ENCODE assay signal across 20 cellular contexts in genomic region chr20:44827401-44827800, GRCh38. TPM values are rescaled to one million over a fixed set of nuclear protein-coding genes. Genes with fewer than 3 reads are reported as not detected.
DNase-seq lines count a peak whose midpoint lies in the region; ATAC-seq and TF ChIP-seq lines count a peak whose summit lies in the region.
"Had no signal": no experiment of that assay in that cellular context is flagged by ENCODE, and none has a peak within 500 bp of the region (broad histone marks: within the 10 kb centered on the region; RNA-seq: fewer than 3 reads in every experiment).

No MANE protein-coding gene starts in this region.

- no peak overlapping the region for H3K4me3 ChIP-seq in HEK293 (ENCODE audit: low read depth, low read length)
- no peak overlapping the region for H3K4me3 ChIP-seq in HUES64 (ENCODE audit: low read length)
- H3K4me3 ChIP-seq in mucosa of descending colon: peak overlapping the region; percentile 4
- H3K4me3 ChIP-seq: BLaER1, GM12878 had no signal

- no peak for ATAC-seq in mucosa of descending colon
- no peak for ATAC-seq in CD4-positive, alpha-beta T cell (ENCODE audit: poor library complexity)
- ATAC-seq: CD8-positive, alpha-beta T cell; GM12878 had no signal

- POLR2A ChIA-PET in HEK293 (lab: Yijun Ruan, JAX): no interaction called here
- POLR2A ChIA-PET in CD4-positive, alpha-beta T cell (lab: Charles Lee): no interaction called here

- no peaks in the 10 kb centered on the region for H3K4me1 Mint-ChIP-seq in CD4-positive, alpha-beta T cell (ENCODE audit: low read depth)
- H3K4me1 Mint-ChIP-seq: CD14-positive monocyte; CD4-positive, CD25-positive, alpha-beta regulatory T cell had no signal

- H3K4me1 ChIP-seq in HEK293 (ENCODE audit: control insufficient read depth, insufficient read depth, low read length) (no peaks in the 10 kb centered on the region), HUES64 (ENCODE audit: insufficient read depth, low read length) (peaks cover 14% of the 10 kb centered on the region), mucosa of descending colon (ENCODE audit: low read depth) (no peaks in the 10 kb centered on the region)
- H3K4me1 ChIP-seq: BLaER1, Caco-2 had no signal

- H3K27ac ChIP-seq in HEK293 (ENCODE audit: extremely low read depth, low read depth, low read length): no peak overlapping the region
- H3K27ac ChIP-seq in HUES64 (ENCODE audit: low read depth, low read length): peak overlapping the region; percentile 54; the same call in 1 of the 2 replicates
- H3K27ac ChIP-seq in CD4-positive, alpha-beta T cell (ENCODE audit: low read depth, low read length): no peak overlapping the region
- H3K27ac ChIP-seq: BLaER1 had no signal

- no peaks in the 10 kb centered on the region for H3K36me3 Mint-ChIP-seq in CD4-positive, alpha-beta T cell (ENCODE audit: low read depth)
- H3K36me3 Mint-ChIP-seq: CD14-positive monocyte; CD4-positive, CD25-positive, alpha-beta regulatory T cell; CD8-positive, alpha-beta T cell had no signal

- no peaks in the 10 kb centered on the region for H3K27me3 ChIP-seq in HUES64 (ENCODE audit: insufficient read depth, low read length)
- peaks cover 12% of the 10 kb centered on the region for H3K27me3 ChIP-seq in CD4-positive, alpha-beta T cell (ENCODE audit: control insufficient read depth, insufficient read depth, low read length)
- H3K27me3 ChIP-seq: BE2C, BLaER1 had no signal

- peaks cover 31% of the 10 kb centered on the region for H3K27me3 Mint-ChIP-seq in CD4-positive, alpha-beta T cell

- H3K9me3 ChIP-seq in HEK293 (ENCODE audit: control insufficient read depth, insufficient read depth, low read depth, low read length) (no peaks in the 10 kb centered on the region), HUES64 (ENCODE audit: insufficient read depth, low read depth, low read length) (no peaks in the 10 kb centered on the region), mucosa of descending colon (no peaks in the 10 kb centered on the region)
- peaks cover 3% of the 10 kb centered on the region for H3K9me3 ChIP-seq in CD4-positive, alpha-beta T cell (ENCODE audit: control insufficient read depth, low read length)

- H3K27ac Mint-ChIP-seq in CD4-positive, alpha-beta T cell: no peak overlapping the region
- H3K27ac Mint-ChIP-seq: CD14-positive monocyte; CD4-positive, CD25-positive, alpha-beta regulatory T cell; CD8-positive, alpha-beta T cell had no signal

- H3K9ac ChIP-seq in HUES64 (ENCODE audit: low read depth, low read length): no peak overlapping the region
- H3K9ac ChIP-seq: BLaER1 had no signal

- H3K9me3 Mint-ChIP-seq in CD4-positive, alpha-beta T cell: no peaks in the 10 kb centered on the region

- intact Hi-C loops in mucosa of descending colon (cut with DNase I, micrococcal nuclease): no loop called here
- intact Hi-C loops in CD4-positive, alpha-beta T cell (cut with DNase I, micrococcal nuclease): no loop called here

- CTCF ChIA-PET in HEK293 (lab: Yijun Ruan, JAX): interaction anchor here (0.6 to 1.2 kb wide), 2 partner anchors 30 to 142 kb away, joined by 3 to 5 read pairs; no protein-coding TSS in a partner anchor
- CTCF ChIA-PET in CD4-positive, alpha-beta T cell (lab: Charles Lee): no interaction called here

- no peak overlapping the region for H3K4me3 Mint-ChIP-seq in CD4-positive, alpha-beta T cell
- H3K4me3 Mint-ChIP-seq: CD14-positive monocyte; CD4-positive, CD25-positive, alpha-beta regulatory T cell; CD8-positive, alpha-beta T cell had no signal

- no CpG with 5 or more reads among the region's 1 CpG for WGBS in HUES64

- H3K36me3 ChIP-seq in HEK293 (ENCODE audit: control insufficient read depth in 2 of 2, insufficient read depth in 1 of 2, low read length in 2 of 2) (no peaks in the 10 kb centered on the region), HUES64 (ENCODE audit: insufficient read depth, low read length) (no peaks in the 10 kb centered on the region), mucosa of descending colon (ENCODE audit: low read depth) (no peaks in the 10 kb centered on the region)
- H3K36me3 ChIP-seq: BE2C, BLaER1 had no signal

- TF ChIP-seq CTCF in HEK293 (tag by site-specific recombination; IDR thresholded peaks at IDR 0.05) (no peak), mucosa of descending colon (IDR thresholded peaks at IDR 0.05) (no peak)
- TF ChIP-seq CTCF in CD4-positive, alpha-beta T cell (IDR thresholded peaks at IDR 0.05): no peak

- DNase-seq in mucosa of descending colon (no peak), EL (no peak), GM19238 (ENCODE audit: insufficient read length, low spot score) (no peak)
- no peak for DNase-seq in CD4-positive, alpha-beta T cell
- DNase-seq: 8988T; ACHN; BE2C; C1 segment of cervical spinal cord; Caco-2; Calu3; CD4-positive, CD25-positive, alpha-beta regulatory T cell; CD8-positive, alpha-beta T cell; DMS79 treated with DMSO at 0.1 percent for 48 hours; GDM1 had no signal

TF ChIP-seq in HEK293, 187 proteins besides CTCF, POLR2A, EP300 and RAD21:
- TF ChIP-seq ZNF394 (tag by site-specific recombination; IDR thresholded peaks at IDR 0.05; ENCODE audit: borderline replicate concordance) (no peak), PRDM6 (tag by site-specific recombination; IDR thresholded peaks at IDR 0.05) (peak; percentile 55; the same call in 1 of the 2 replicates), FEZF1 (tag by site-specific recombination; IDR thresholded peaks at IDR 0.05) (0 out of 2 replicates have a peak, but pooled peaks have one; percentile 24)

RNA-seq across cellular contexts. Expression of gene RIMS4, which starts 17.1 kb away (rescaled TPM):
- 7.1 TPM for polyA plus RNA-seq in HUES64 (2013, experiment 1 of 2)
- polyA plus RNA-seq in HUES64 (2013, experiment 2 of 2): 9.7 TPM
- total RNA-seq in mucosa of descending colon: 1 to 10 TPM in 2 of 3 donors, under 1 TPM in 1; 0.51 to 2.0 (median 1.4) TPM
- not detected for total RNA-seq in CD4-positive, alpha-beta T cell
- total RNA-seq: CD4-positive, CD25-positive, alpha-beta regulatory T cell; CD8-positive, alpha-beta T cell had no signal
- polyA plus RNA-seq: AG04450; CD14-positive monocyte; CD4-positive, CD25-positive, alpha-beta regulatory T cell had no signal

RNA-seq across cellular contexts. Expression of gene YWHAB, which starts 58.1 kb away (rescaled TPM):
- polyA plus RNA-seq in HUES64 (2013, experiment 1 of 2): 189 TPM
- polyA plus RNA-seq in HUES64 (2013, experiment 2 of 2): 186 TPM
- 100 to 1,000 TPM; 196 to 265 (median 251) TPM for total RNA-seq in mucosa of descending colon
- 100 to 1,000 TPM; 163 to 167 TPM for total RNA-seq in CD4-positive, alpha-beta T cell
